ENCODE assay signal across 11 cellular contexts in the genomic region with DNA sequence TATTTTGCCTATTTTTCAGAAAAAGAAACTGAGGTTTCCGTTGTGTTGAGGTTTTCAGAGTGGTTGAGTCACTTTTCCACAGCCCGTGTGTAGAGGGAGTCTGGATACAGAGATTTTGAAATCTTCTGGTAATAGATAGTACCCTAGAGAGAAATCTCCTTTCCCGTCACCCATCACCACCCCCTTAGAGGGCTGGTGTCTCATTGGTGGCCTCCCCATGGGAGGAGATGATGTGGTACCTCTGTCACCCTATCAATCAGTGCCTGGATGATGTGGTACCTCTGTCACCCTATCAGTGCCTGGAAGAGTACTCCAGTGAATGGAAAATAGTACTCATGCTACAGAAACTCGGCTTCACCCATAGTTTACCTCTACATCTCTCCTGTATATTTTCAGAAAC. TPM values are rescaled to one million over a fixed set of nuclear protein-coding genes. Genes with fewer than 3 reads are reported as not detected.
DNase-seq lines count a peak whose midpoint lies in the region; ATAC-seq and TF ChIP-seq lines count a peak whose summit lies in the region.
"Had no signal": no experiment of that assay in that cellular context is flagged by ENCODE, and none has a peak within 500 bp of the region (broad histone marks: within the 10 kb centered on the region; RNA-seq: fewer than 3 reads in every experiment).

No MANE protein-coding gene starts in this region.

- intact Hi-C loops in gastrocnemius medialis (cut with DNase I; ENCODE audit: low total_unique reads), result loop anchor here (5.0 kb wide), 1 partner anchor 51 kb away; no protein-coding TSS in a partner anchor

- TF ChIP-seq CTCF in gastrocnemius medialis (IDR thresholded peaks at IDR 0.05 in 4 of 5, conservative IDR thresholded peaks at IDR 0.05 in 1 of 5) (no peak), MM.1S (IDR thresholded peaks at IDR 0.05; ENCODE audit: low read length) (no peak)

- H3K79me2 ChIP-seq in GM23248 (ENCODE audit: insufficient read depth) (no peaks in the 10 kb centered on the region), MM.1S (ENCODE audit: low read length) (no peaks in the 10 kb centered on the region)

- no peaks in the 10 kb centered on the region for H4K20me1 ChIP-seq in GM23248 (ENCODE audit: insufficient read depth)
- no peaks in the 10 kb centered on the region for H4K20me1 ChIP-seq in MM.1S (ENCODE audit: insufficient read depth, low read length)

- peak overlapping the region; percentile 25 for H3K4me2 ChIP-seq in GM23248 (ENCODE audit: unreplicated experiment)
- no peak overlapping the region for H3K4me2 ChIP-seq in MM.1S (ENCODE audit: low read depth, low read length)

- in situ Hi-C loops in GM23248 (cut with MboI) (no loop called here), gastrocnemius medialis (cut with MboI; ENCODE audit: low sequenced_read_pairs in 4 of 4) (no loop called here)

- no peaks in the 10 kb centered on the region for H3K27me3 ChIP-seq in GM23248 (replicated peaks; ENCODE audit: insufficient read depth)
- no peaks in the 10 kb centered on the region for H3K27me3 ChIP-seq in gastrocnemius medialis
- H3K27me3 ChIP-seq in MM.1S (replicated peaks; ENCODE audit: insufficient read depth, low read length), result no peaks in the 10 kb centered on the region

- no peak for TF ChIP-seq POLR2A in gastrocnemius medialis (IDR thresholded peaks at IDR 0.05)

- 61 to 67% methylated on average over 3 to 4 of the region's 4 CpGs for WGBS in GM23248 (ENCODE audit: low coverage in 1 of 2, low lambda C conversion rate in 2 of 2, missing lambda C conversion rate in 2 of 2), 2 experiments

- H3K36me3 ChIP-seq in GM23248 (ENCODE audit: low read depth) (no peaks in the 10 kb centered on the region), gastrocnemius medialis (no peaks in the 10 kb centered on the region), MM.1S (replicated peaks; ENCODE audit: insufficient read depth, low read length) (no peaks in the 10 kb centered on the region)

- H3K9me2 ChIP-seq in GM23248 (ENCODE audit: insufficient read depth), result no peaks in the 10 kb centered on the region
- H3K9me2 ChIP-seq in MM.1S (replicated peaks; ENCODE audit: insufficient read depth, low read length), result no peaks in the 10 kb centered on the region

- H3K27ac ChIP-seq in GM23248 (no peak overlapping the region), gastrocnemius medialis (peak overlapping the region; percentile 32 to 51 (median 44)), MM.1S (ENCODE audit: low read length) (no peak overlapping the region)

- H2AFZ ChIP-seq in GM23248, result no peak overlapping the region
- no peak overlapping the region for H2AFZ ChIP-seq in MM.1S (ENCODE audit: low read length)

- H3K4me1 ChIP-seq in GM23248 (ENCODE audit: insufficient read depth) (peaks cover 12% of the 10 kb centered on the region), gastrocnemius medialis (peaks cover 7 to 11% of the 10 kb centered on the region in 2 donors), MM.1S (ENCODE audit: low read length) (no peaks in the 10 kb centered on the region)

- peak in 1 of 2 donors; percentile 28 for ATAC-seq in gastrocnemius medialis

- H3K9me3 ChIP-seq in GM23248 (ENCODE audit: low read depth) (no peaks in the 10 kb centered on the region), gastrocnemius medialis (no peaks in the 10 kb centered on the region), MM.1S (replicated peaks; ENCODE audit: insufficient read depth, low read length) (no peaks in the 10 kb centered on the region)

- DNase-seq in GM23248 (no peak), SK-N-DZ (ENCODE audit: low spot score) (peak; percentile 29), fibroblast of peridontal ligament (ENCODE audit: extremely low read depth) (peak; percentile 24), gastrocnemius medialis (no peak), SIG-M5 treated with dmso at 0.1 percent for 504 hours (lab: John Stamatoyannopoulos, UW; ENCODE audit: unreplicated experiment) (no peak), NCI-H524 (lab: John Stamatoyannopoulos, UW) (no peak), MM.1S (no peak), iPS-NIHi11 (ENCODE audit: low spot score) (no peak)
- DNase-seq: RPMI8226; stimulated activated naive CD4-positive, alpha-beta T cell treated with Interleukin-2 at 50 U/mL for 16 hours had no signal

- H3K4me3 ChIP-seq in GM23248, result no peak overlapping the region
- H3K4me3 ChIP-seq in gastrocnemius medialis, result no peak overlapping the region
- H3K4me3 ChIP-seq in MM.1S (ENCODE audit: low read length), result no peak overlapping the region

- H3F3A ChIP-seq in GM23248 (ENCODE audit: insufficient read depth) (no peaks in the 10 kb centered on the region), MM.1S (ENCODE audit: insufficient read depth, low read length) (no peaks in the 10 kb centered on the region)

- H3K9ac ChIP-seq in GM23248 (no peak overlapping the region), MM.1S (ENCODE audit: low read length) (no peak overlapping the region)

RNA-seq across cellular contexts. Expression of gene SERP2, which starts 42.2 kb away (rescaled TPM):
- total RNA-seq in GM23248 (2014; rRNA removed; shearing (Covaris generic)), result 2.8 and 5.6 TPM in 2 replicates
- 3.2 and 4.2 TPM in 2 replicates for polyA plus RNA-seq in GM23248 (2016; fragmentation: Nextera tagmentation; extraction: Ambion mirVana)
- 15.8 and 19.4 TPM in 2 replicates for polyA plus RNA-seq in SK-N-DZ (2014; cell fraction: cytosol; rRNA removed)
- 15.5 and 19.2 TPM in 2 replicates for polyA plus RNA-seq in SK-N-DZ (2014; cell fraction: nucleus; rRNA removed)
- total RNA-seq in gastrocnemius medialis, result 1 to 10 TPM in 3 of 4 donors, under 1 TPM in 1; 0.76 to 3.7 (median 1.7) TPM
- total RNA-seq: MCF 10A had no signal

Comparison
In these comparisons a context has a peak if more than half of its experiments do, and no peak if none do; other contexts are left out.
1. DNase-seq: peak in SK-N-DZ (single experiment) and fibroblast of peridontal ligament (single experiment); none in GM23248 (single experiment), gastrocnemius medialis (0 of 2), SIG-M5 treated with dmso at 0.1 percent for 504 hours (single experiment), NCI-H524 (0 of 2), MM.1S (single experiment) and iPS-NIHi11 (single experiment).
2. H3K27ac ChIP-seq: peak in gastrocnemius medialis (4 of 4); none in GM23248 (single experiment) and MM.1S (single experiment).